17 cellular contexts compared by ENCODE assay signal in the genomic region with DNA sequence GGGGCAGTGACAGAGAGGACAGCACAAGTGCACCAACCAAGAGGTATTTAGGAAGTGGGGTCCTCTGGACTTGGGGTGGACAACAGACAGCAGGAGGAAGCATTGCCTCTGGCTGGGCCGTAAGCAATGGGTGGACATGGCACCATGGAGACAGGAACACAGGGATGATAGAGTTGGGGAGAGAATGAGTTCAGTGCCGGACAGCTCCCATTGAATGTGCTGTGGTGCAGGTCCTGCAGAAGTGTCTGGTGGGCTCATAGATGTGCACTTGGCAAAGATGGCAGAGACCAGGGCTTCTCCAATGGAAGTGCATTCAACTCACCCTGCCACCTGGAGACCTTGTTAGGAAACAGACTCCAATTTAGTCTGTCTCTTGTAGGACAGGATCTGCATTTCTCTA.
DNase-seq lines count a peak whose midpoint lies in the region; ATAC-seq and TF ChIP-seq lines count a peak whose summit lies in the region.
"Had no signal": no experiment of that assay in that cellular context is flagged by ENCODE, and none has a peak within 500 bp of the region (broad histone marks: within the 10 kb centered on the region; RNA-seq: fewer than 3 reads in every experiment).

No MANE protein-coding gene starts in this region.

- in situ Hi-C loops in GM13976 (cut with MboI; ENCODE audit: low sequenced_read_pairs, unreplicated experiment), result no loop called here

- H3K4me1 ChIP-seq in right cardiac atrium (ENCODE audit: control insufficient read depth, insufficient read depth, low read length) (no peaks in the 10 kb centered on the region), thyroid gland (peaks cover 45 to 49% of the 10 kb centered on the region in 2 donors), gastroesophageal sphincter (peaks cover 0 to 19% (median 4%) of the 10 kb centered on the region in 3 donors)
- H3K4me1 ChIP-seq: Caco-2, SJSA1 had no signal

- TF ChIP-seq CTCF in VCaP (conservative IDR thresholded peaks at IDR 0.05), result no peak
- no peak for TF ChIP-seq CTCF in thyroid gland (IDR thresholded peaks at IDR 0.05)
- TF ChIP-seq CTCF in GM13976 (IDR thresholded peaks at IDR 0.05; ENCODE audit: borderline replicate concordance, control extremely low read depth, extremely low read depth, insufficient read depth, missing control alignments), result no peak
- no peak for TF ChIP-seq CTCF in gastroesophageal sphincter (IDR thresholded peaks at IDR 0.05)

- H3K9me3 ChIP-seq in right cardiac atrium (ENCODE audit: control insufficient read depth, low read length) (no peaks in the 10 kb centered on the region), thyroid gland (no peaks in the 10 kb centered on the region), gastroesophageal sphincter (no peaks in the 10 kb centered on the region)
- H3K9me3 ChIP-seq: Caco-2, SJSA1 had no signal

- TF ChIP-seq POLR2A in thyroid gland (IDR thresholded peaks at IDR 0.05) (no peak), gastroesophageal sphincter (IDR thresholded peaks at IDR 0.05) (no peak)

- H3K36me3 ChIP-seq in thyroid gland, result no peaks in the 10 kb centered on the region
- H3K36me3 ChIP-seq in gastroesophageal sphincter, result no peaks in the 10 kb centered on the region
- H3K36me3 ChIP-seq: SJSA1 had no signal

- TF ChIP-seq EP300 in gastroesophageal sphincter (IDR thresholded peaks at IDR 0.05), result no peak

- ATAC-seq in right cardiac atrium, result no peak
- no peak for ATAC-seq in gastroesophageal sphincter
- ATAC-seq: K562 had no signal

- no peaks in the 10 kb centered on the region for H3K27me3 ChIP-seq in right cardiac atrium (ENCODE audit: control insufficient read depth, insufficient read depth)
- H3K27me3 ChIP-seq in thyroid gland, result no peaks in the 10 kb centered on the region
- no peaks in the 10 kb centered on the region for H3K27me3 ChIP-seq in gastroesophageal sphincter
- H3K27me3 ChIP-seq: SJSA1 had no signal

- no peak overlapping the region for H3K4me3 ChIP-seq in right cardiac atrium (ENCODE audit: low read length)
- no peak overlapping the region for H3K4me3 ChIP-seq in thyroid gland (replicated peaks in 1 of 3)
- H3K4me3 ChIP-seq in gastroesophageal sphincter, result no peak overlapping the region
- H3K4me3 ChIP-seq: K562, SJSA1 had no signal

- DNase-seq in cardiac septum (ENCODE audit: low spot score) (peak; percentile 49), right cardiac atrium (no peak), left kidney (ENCODE audit: low read depth, low spot score) (peak; percentile 31), thyroid gland (peak in 1 of 2 donors; percentile 20), GM13976 (ENCODE audit: low spot score) (no peak), NCI-H2227 treated with DMSO at 0.1 percent for 48 hours (lab: John Stamatoyannopoulos, UW) (no peak)
- DNase-seq: Caco-2, HCEC 1CT, MV-4-11, NCI-H1417 treated with DMSO at 0.1 percent for 48 hours, NCI-H1930, NCI-H526, RPMI8226 had no signal

- intact Hi-C loops in cardiac septum (cut with DNase I) (no loop called here), right cardiac atrium (cut with DNase I) (no loop called here), thyroid gland (cut with DNase I) (no loop called here)

- WGBS in right cardiac atrium, result 78% methylated on average over 2 of the region's 2 CpGs
- WGBS in thyroid gland, 2 donors, result 67 to 74% methylated on average over 2 of the region's 2 CpGs
- WGBS in gastroesophageal sphincter (ENCODE audit: low coverage in 1 of 2), 2 donors, result 80 to 100% methylated on average over 1 of the region's 2 CpGs

- H3K27ac ChIP-seq in right cardiac atrium (ENCODE audit: low read length), result no peak overlapping the region
- peak overlapping the region; percentile 88; the same call in 1 of the 2 replicates for H3K27ac ChIP-seq in VCaP
- peak overlapping the region; percentile 75 to 95 (median 85) for H3K27ac ChIP-seq in thyroid gland
- H3K27ac ChIP-seq in gastroesophageal sphincter, result peak overlapping the region in 2 of 4 donors; percentile 30 to 41
- H3K27ac ChIP-seq: SJSA1 had no signal

Comparison
In these comparisons a context has a peak if more than half of its experiments do, and no peak if none do; other contexts are left out.
1. DNase-seq: peak in cardiac septum (single experiment) and left kidney (single experiment); none in right cardiac atrium (0 of 3), GM13976 (single experiment) and NCI-H2227 treated with DMSO at 0.1 percent for 48 hours (single experiment).